In the genomic region with DNA sequence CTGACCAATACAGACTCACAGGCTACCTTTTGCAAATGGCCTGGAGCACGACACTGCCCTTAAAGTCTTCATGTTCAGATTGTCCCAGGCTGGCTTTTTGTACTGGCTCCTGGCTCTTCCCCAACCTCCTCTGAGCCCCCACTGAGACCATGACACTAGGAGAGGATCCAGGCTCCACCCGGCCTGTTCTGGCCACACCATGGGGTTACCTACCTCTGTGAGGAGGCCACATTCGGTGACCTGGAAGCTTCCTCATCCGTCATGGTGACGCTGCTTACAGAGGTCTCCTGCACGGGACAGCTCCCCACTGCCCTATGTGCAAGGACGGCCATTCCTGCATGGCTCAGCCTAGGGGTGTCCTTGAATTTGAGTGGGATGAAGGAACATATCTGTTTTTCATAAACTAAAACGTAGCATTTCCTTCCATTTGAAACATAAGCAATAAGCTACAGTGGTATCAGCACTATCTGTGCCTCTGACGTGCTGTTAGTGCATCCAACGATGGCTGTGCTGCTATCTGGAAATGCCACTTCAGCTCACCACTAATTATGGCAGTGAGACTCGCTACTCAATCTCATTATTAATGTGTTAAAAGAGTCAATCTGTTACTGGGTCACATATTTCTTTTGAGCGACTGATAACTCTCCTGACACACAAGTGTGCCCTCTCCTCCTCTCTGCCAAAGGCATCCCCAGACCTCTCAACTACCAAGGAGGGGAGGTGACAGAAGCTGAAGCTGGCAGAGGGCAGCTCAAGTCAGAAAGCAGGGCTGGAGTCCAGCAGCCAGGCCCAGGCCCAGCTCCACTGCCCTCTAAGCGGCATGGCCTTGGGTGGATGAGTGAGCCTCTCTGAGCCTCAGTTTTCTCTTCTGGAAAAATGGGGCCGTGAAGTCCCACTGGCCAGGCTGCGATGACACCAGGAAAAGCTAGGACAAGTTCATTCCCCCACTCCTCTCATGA, we compare ENCODE assay signal across 18 cellular contexts. TPM values are rescaled to one million over a fixed set of nuclear protein-coding genes. Genes with fewer than 3 reads are reported as not detected.
DNase-seq lines count a peak whose midpoint lies in the region; ATAC-seq and TF ChIP-seq lines count a peak whose summit lies in the region.
"Had no signal": no experiment of that assay in that cellular context is flagged by ENCODE, and none has a peak within 500 bp of the region (broad histone marks: within the 10 kb centered on the region; RNA-seq: fewer than 3 reads in every experiment).

No MANE protein-coding gene starts in this region.

- H3K9me3 ChIP-seq in BLaER1 treated with 17β-estradiol and CSF1 and Interleukin-3, amounts not matched to agents 10 nM and 100 nM (replicated peaks in 1 of 11): no peaks in the 10 kb centered on the region
- no peaks in the 10 kb centered on the region for H3K9me3 ChIP-seq in H9 (ENCODE audit: control insufficient read depth, low read depth, low read length)
- H3K9me3 ChIP-seq in neuronal stem cell (replicated peaks in 1 of 2; ENCODE audit: control insufficient read depth in 2 of 2, insufficient read depth in 1 of 2, low read depth in 1 of 2, low read length in 2 of 2): no peaks in the 10 kb centered on the region

- H2BK20ac ChIP-seq in H9 (ENCODE audit: low read depth, low read length, poor library complexity, severe bottlenecking): no peak overlapping the region

- H2AFZ ChIP-seq in H9 (ENCODE audit: low read length) (no peak overlapping the region), neuronal stem cell (ENCODE audit: low read length) (no peak overlapping the region)
- H2AFZ ChIP-seq: hepatocyte had no signal

- H3K27me3 ChIP-seq in BLaER1 treated with 17β-estradiol and CSF1 and Interleukin-3, amounts not matched to agents 10 nM and 100 nM: no peaks in the 10 kb centered on the region
- H3K27me3 ChIP-seq in H9 (ENCODE audit: insufficient read depth, low read length): no peaks in the 10 kb centered on the region
- no peaks in the 10 kb centered on the region for H3K27me3 ChIP-seq in neuronal stem cell (ENCODE audit: control insufficient read depth in 3 of 3, insufficient read depth in 3 of 3, low read depth in 1 of 3, low read length in 3 of 3)
- H3K27me3 ChIP-seq: hepatocyte had no signal

- no peak overlapping the region for H3T11ph ChIP-seq in H9 (ENCODE audit: low read length)

- H3K79me2 ChIP-seq in H9 (ENCODE audit: insufficient read depth, low read length): peaks cover 2% of the 10 kb centered on the region; the same call in 1 of the 2 replicates

- no peak overlapping the region for H3K56ac ChIP-seq in H9 (ENCODE audit: insufficient read length, low read depth, low read length)

- H3K23ac ChIP-seq in H9 (ENCODE audit: insufficient read length, low read depth, low read length) (no peak overlapping the region), neuronal stem cell (ENCODE audit: low read depth, low read length, poor library complexity) (no peak overlapping the region)

- no peak overlapping the region for H3K4ac ChIP-seq in H9 (ENCODE audit: low read depth, low read length)
- no peak overlapping the region for H3K4ac ChIP-seq in neuronal stem cell (ENCODE audit: low read length)

- H3K27ac Mint-ChIP-seq in H9: peak overlapping the region in 2 of 3 experiments; percentile 30 to 77; a peak in 3 of 7 replicates
- H3K27ac Mint-ChIP-seq in effector memory CD8-positive, alpha-beta T cell: peak overlapping the region; percentile 98 to 99
- H3K27ac Mint-ChIP-seq: activated CD4-positive, alpha-beta T cell treated with anti-CD3 and anti-CD28 coated beads, Interleukin-2, amount 10 ng/mL, durations not matched to agents 24 days and 14 days had no signal

- H3K36me3 ChIP-seq in BLaER1 treated with 17β-estradiol and CSF1 and Interleukin-3, amounts not matched to agents 10 nM and 100 nM: peaks cover 0 to 50% (median 7%) of the 10 kb centered on the region in 11 experiments; a peak in 11 of 22 replicates
- H3K36me3 ChIP-seq in neuronal stem cell (replicated peaks in 1 of 2; ENCODE audit: control insufficient read depth in 2 of 2, insufficient read depth in 2 of 2, low read length in 2 of 2): no peaks in the 10 kb centered on the region

- DNase-seq in H9 (no peak), neuronal stem cell (ENCODE audit: low spot score) (no peak), dermis blood vessel endothelial cell (no peak), GM19240 (ENCODE audit: insufficient read length, low spot score) (no peak), NCI-H526 treated with DMSO at 0.1 percent for 48 hours (lab: John Stamatoyannopoulos, UW) (no peak)
- no peak for DNase-seq in effector memory CD8-positive, alpha-beta T cell
- DNase-seq in activated CD4-positive, alpha-beta T cell treated with anti-CD3 and anti-CD28 coated beads, Interleukin-2, amount 50 U/mL, for 4 hours: no peak
- DNase-seq: activated CD4-positive, alpha-beta T cell treated with anti-CD3 and anti-CD28 coated beads, Interleukin-2, amount 10 ng/mL, durations not matched to agents 24 days and 14 days; activated naive CD4-positive, alpha-beta T cell; EL; mesenchymal stem cell; naive thymus-derived CD4-positive, alpha-beta T cell; NCI-H1105 treated with DMSO at 0.1 percent for 48 hours; NCI-H2081 treated with DMSO at 0.1 percent for 48 hours; NCI-H510A had no signal

- no peak overlapping the region for H2AK5ac ChIP-seq in H9 (ENCODE audit: insufficient read length, low read length)
- H2AK5ac ChIP-seq in neuronal stem cell (ENCODE audit: low read depth, low read length): no peak overlapping the region

- H2BK5ac ChIP-seq in H9 (ENCODE audit: insufficient read length, low read length) (no peak overlapping the region), neuronal stem cell (ENCODE audit: low read length) (no peak overlapping the region)

- H2BK120ac ChIP-seq in H9 (ENCODE audit: low read depth, low read length, poor library complexity, severe bottlenecking) (no peak overlapping the region), neuronal stem cell (ENCODE audit: low read depth, low read length) (no peak overlapping the region)

- H3K4me1 Mint-ChIP-seq in H9: peaks cover 42% of the 10 kb centered on the region in 2 experiments
- H3K4me1 Mint-ChIP-seq in effector memory CD8-positive, alpha-beta T cell (ENCODE audit: low read depth in 2 of 2): peaks cover 76 to 81% of the 10 kb centered on the region in 2 donors

- H3K27ac ChIP-seq in BLaER1 treated with 17β-estradiol and CSF1 and Interleukin-3, amounts not matched to agents 10 nM and 100 nM: peak overlapping the region in 5 of 11 experiments; percentile 27 to 74 (median 57); a peak in 7 of 22 replicates
- H3K27ac ChIP-seq in H9 (ENCODE audit: insufficient read length, low read depth, low read length) (no peak overlapping the region), neuronal stem cell (replicated peaks; ENCODE audit: low read length) (no peak overlapping the region)
- H3K27ac ChIP-seq: hepatocyte had no signal

- H3K27me3 Mint-ChIP-seq in H9 (ENCODE audit: low read depth): no peaks in the 10 kb centered on the region
- no peaks in the 10 kb centered on the region for H3K27me3 Mint-ChIP-seq in effector memory CD8-positive, alpha-beta T cell
- H3K27me3 Mint-ChIP-seq: activated CD4-positive, alpha-beta T cell treated with anti-CD3 and anti-CD28 coated beads, Interleukin-2, amount 10 ng/mL, durations not matched to agents 24 days and 14 days; naive thymus-derived CD4-positive, alpha-beta T cell had no signal

- H4K20me1 ChIP-seq in BLaER1 treated with 17β-estradiol and CSF1 and Interleukin-3, amounts not matched to agents 10 nM and 100 nM: peaks cover 75 to 100% (median 100%) of the 10 kb centered on the region in 11 experiments
- peaks cover 2% of the 10 kb centered on the region for H4K20me1 ChIP-seq in H9 (ENCODE audit: control insufficient read depth, insufficient read depth, insufficient read length)

- H3K9me3 Mint-ChIP-seq in H9: no peaks in the 10 kb centered on the region
- no peaks in the 10 kb centered on the region for H3K9me3 Mint-ChIP-seq in effector memory CD8-positive, alpha-beta T cell
- H3K9me3 Mint-ChIP-seq: activated CD4-positive, alpha-beta T cell treated with anti-CD3 and anti-CD28 coated beads, Interleukin-2, amount 10 ng/mL, durations not matched to agents 24 days and 14 days; naive thymus-derived CD4-positive, alpha-beta T cell had no signal

- H3K4me2 ChIP-seq in BLaER1 treated with 17β-estradiol and CSF1 and Interleukin-3, amounts not matched to agents 10 nM and 100 nM: peak overlapping the region in 8 of 11 experiments; percentile 90 to 98 (median 95); a peak in 13 of 22 replicates
- H3K4me2 ChIP-seq in H9 (ENCODE audit: insufficient read depth, insufficient read length, low read length) (no peak overlapping the region), neuronal stem cell (ENCODE audit: insufficient read depth, low read length, poor library complexity, severe bottlenecking) (no peak overlapping the region)
- H3K4me2 ChIP-seq: hepatocyte, smooth muscle cell had no signal

- no peak for TF ChIP-seq CTCF in H9 (conservative IDR thresholded peaks at IDR 0.05)

- no peaks in the 10 kb centered on the region; a peak in 1 of 7 replicates for H3K36me3 Mint-ChIP-seq in H9 (ENCODE audit: insufficient read depth in 1 of 3, low read depth in 3 of 3)
- peaks cover 81% of the 10 kb centered on the region for H3K36me3 Mint-ChIP-seq in effector memory CD8-positive, alpha-beta T cell (ENCODE audit: insufficient read depth)

- H3K79me1 ChIP-seq in H9 (ENCODE audit: insufficient read depth, low read depth, low read length, poor library complexity, severe bottlenecking) (no peaks in the 10 kb centered on the region), neuronal stem cell (ENCODE audit: low read depth, low read length) (peaks cover 6% of the 10 kb centered on the region)

- no peak overlapping the region for H4K5ac ChIP-seq in H9 (ENCODE audit: insufficient read length, low read depth, low read length)

- H3K4me1 ChIP-seq in BLaER1 treated with 17β-estradiol and CSF1 and Interleukin-3, amounts not matched to agents 10 nM and 100 nM: peaks cover 77 to 100% (median 89%) of the 10 kb centered on the region in 10 experiments
- peaks cover 2% of the 10 kb centered on the region; the same call in 1 of the 2 replicates for H3K4me1 ChIP-seq in H9 (ENCODE audit: insufficient read depth, low read length)
- H3K4me1 ChIP-seq in neuronal stem cell (ENCODE audit: control insufficient read depth in 2 of 2, insufficient read depth in 1 of 2, low read depth in 1 of 2, low read length in 2 of 2): peaks cover 10 to 12% of the 10 kb centered on the region in 2 donors

- H3K4me3 Mint-ChIP-seq in H9: no peak overlapping the region
- peak overlapping the region; percentile 56 to 74 for H3K4me3 Mint-ChIP-seq in effector memory CD8-positive, alpha-beta T cell
- H3K4me3 Mint-ChIP-seq: activated CD4-positive, alpha-beta T cell treated with anti-CD3 and anti-CD28 coated beads, Interleukin-2, amount 10 ng/mL, durations not matched to agents 24 days and 14 days; naive thymus-derived CD4-positive, alpha-beta T cell had no signal

- H4K8ac ChIP-seq in H9 (replicated peaks; ENCODE audit: insufficient read length, low read depth, low read length) (no peak overlapping the region), neuronal stem cell (ENCODE audit: low read depth, low read length) (no peak overlapping the region)

- no peak overlapping the region for H3K18ac ChIP-seq in H9 (ENCODE audit: insufficient read length, low read depth, low read length)
- no peak overlapping the region for H3K18ac ChIP-seq in neuronal stem cell (ENCODE audit: low read length)

- H2BK15ac ChIP-seq in H9 (ENCODE audit: low read depth, low read length) (no peak overlapping the region), neuronal stem cell (ENCODE audit: low read length) (no peak overlapping the region)

- no peak overlapping the region for H4K91ac ChIP-seq in H9 (ENCODE audit: insufficient read length, low read depth, low read length)
- H4K91ac ChIP-seq in neuronal stem cell (ENCODE audit: low read depth, low read length, poor library complexity): peak overlapping the region; percentile 5

- no peak overlapping the region; the same call in 1 of the 2 replicates for H3K14ac ChIP-seq in H9 (ENCODE audit: insufficient read depth, low read length)
- no peak overlapping the region for H3K14ac ChIP-seq in neuronal stem cell (ENCODE audit: low read length)

- no peak overlapping the region for H3K4me3 ChIP-seq in BLaER1 treated with 17β-estradiol and CSF1 and Interleukin-3, amounts not matched to agents 10 nM and 100 nM
- no peak overlapping the region for H3K4me3 ChIP-seq in neuronal stem cell (ENCODE audit: low read length in 2 of 2)
- H3K4me3 ChIP-seq: hepatocyte, smooth muscle cell had no signal

- no peak for ATAC-seq in effector memory CD8-positive, alpha-beta T cell (replicated peaks)
- ATAC-seq: naive thymus-derived CD4-positive, alpha-beta T cell had no signal

- H2BK12ac ChIP-seq in H9 (ENCODE audit: insufficient read length, low read depth, low read length) (no peak overlapping the region), neuronal stem cell (ENCODE audit: low read length) (no peak overlapping the region)

- H3K23me2 ChIP-seq in H9 (ENCODE audit: insufficient read length, low read depth, low read length, poor library complexity, severe bottlenecking): no peaks in the 10 kb centered on the region

- no CpG with 5 or more reads among the region's 15 CpGs for WGBS in H9 (ENCODE audit: extremely low coverage, insufficient read length, low lambda C conversion rate)
- no CpG with 5 or more reads among the region's 15 CpGs for WGBS in neuronal stem cell (ENCODE audit: extremely low coverage in 2 of 2, insufficient read length in 2 of 2, insufficient replicate concordance in 1 of 2), 2 donors

- H3K9ac ChIP-seq in BLaER1 treated with 17β-estradiol and CSF1 and Interleukin-3, amounts not matched to agents 10 nM and 100 nM: peak overlapping the region in 5 of 11 experiments; percentile 2 to 71 (median 37); a peak in 6 of 22 replicates
- H3K9ac ChIP-seq in H9 (ENCODE audit: extremely low read depth, insufficient read length, low read length) (no peak overlapping the region), neuronal stem cell (ENCODE audit: low read depth, low read length, poor library complexity) (no peak overlapping the region)

RNA-seq across cellular contexts. Expression of gene ELL, which starts 29.6 kb away (rescaled TPM):
- total RNA-seq in H9 (2021) (15.5 and 17.0 TPM in 2 replicates), dermis blood vessel endothelial cell (12.3 and 14.8 TPM in 2 replicates)
- 5.2 TPM for polyA plus RNA-seq in neuronal stem cell (2013, experiment 1 of 2)
- 5.2 TPM for polyA plus RNA-seq in neuronal stem cell (2013, experiment 2 of 2)

RNA-seq across cellular contexts. Expression of gene FKBP8, which starts 51.1 kb away (rescaled TPM):
- total RNA-seq in H9 (2021): 308 and 310 TPM in 2 replicates
- 215 TPM for polyA plus RNA-seq in neuronal stem cell (2013, experiment 1 of 2)
- polyA plus RNA-seq in neuronal stem cell (2013, experiment 2 of 2): 207 TPM
- total RNA-seq in dermis blood vessel endothelial cell: 216 and 253 TPM in 2 replicates

RNA-seq across cellular contexts. Expression of gene ISYNA1, which starts 54.3 kb away (rescaled TPM):
- total RNA-seq in H9 (2021): 241 and 255 TPM in 2 replicates
- polyA plus RNA-seq in neuronal stem cell (2013, experiment 1 of 2): 318 TPM
- 304 TPM for polyA plus RNA-seq in neuronal stem cell (2013, experiment 2 of 2)
- 35.4 and 69.7 TPM in 2 replicates for total RNA-seq in dermis blood vessel endothelial cell

Comparison
In these comparisons a context has a peak if more than half of its experiments do, and no peak if none do; other contexts are left out.
1. H3K4me2 ChIP-seq: peak in BLaER1 treated with 17β-estradiol and CSF1 and Interleukin-3, amounts not matched to agents 10 nM and 100 nM (8 of 11); none in H9 (single experiment) and neuronal stem cell (single experiment).
2. H3K4me3 Mint-ChIP-seq: peak in effector memory CD8-positive, alpha-beta T cell (2 of 2); none in H9 (0 of 2).